In the genomic region with DNA sequence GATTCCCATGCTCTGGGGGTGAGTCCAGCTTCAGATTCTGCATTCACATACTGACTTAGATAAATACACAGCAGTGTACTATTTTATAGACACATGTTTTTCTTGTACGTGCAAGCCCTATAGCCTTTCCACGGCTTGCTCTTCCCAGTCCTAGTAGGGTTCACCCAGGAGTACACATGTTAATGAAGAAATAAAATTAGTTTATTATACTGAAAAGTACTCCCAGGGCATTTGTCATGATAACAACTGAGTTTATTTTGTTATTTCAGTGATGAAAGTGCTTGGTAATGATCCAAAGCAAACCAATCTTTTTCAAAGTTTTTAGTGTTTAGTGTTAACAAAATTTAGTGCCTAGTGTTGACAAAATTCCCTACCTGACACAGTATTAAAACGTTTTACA, we compare ENCODE assay signal across 21 cellular contexts. TPM values are rescaled to one million over a fixed set of nuclear protein-coding genes. Genes with fewer than 3 reads are reported as not detected.
DNase-seq lines count a peak whose midpoint lies in the region; ATAC-seq and TF ChIP-seq lines count a peak whose summit lies in the region.
"Had no signal": no experiment of that assay in that cellular context is flagged by ENCODE, and none has a peak within 500 bp of the region (broad histone marks: within the 10 kb centered on the region; RNA-seq: fewer than 3 reads in every experiment).

No MANE protein-coding gene starts in this region.

- H3K27me3 ChIP-seq in adrenal gland = no peaks in the 10 kb centered on the region
- no peaks in the 10 kb centered on the region for H3K27me3 ChIP-seq in skeletal muscle satellite cell (ENCODE audit: control insufficient read depth, insufficient read depth, low read length)
- no peaks in the 10 kb centered on the region for H3K27me3 ChIP-seq in CD4-positive, alpha-beta T cell (ENCODE audit: control insufficient read depth, insufficient read depth, low read length)
- H3K27me3 ChIP-seq: gastrocnemius medialis, left lung, sigmoid colon had no signal

- H3K9ac ChIP-seq in skeletal muscle satellite cell (ENCODE audit: low read depth, low read length) = peak overlapping the region; percentile 40

- no peaks in the 10 kb centered on the region for H3K27me3 Mint-ChIP-seq in HFFc6 (ENCODE audit: insufficient read depth)
- H3K27me3 Mint-ChIP-seq in CD14-positive monocyte (ENCODE audit: low read depth in 3 of 3) = peaks cover 0 to 3% (median 2%) of the 10 kb centered on the region in 3 donors
- no peaks in the 10 kb centered on the region for H3K27me3 Mint-ChIP-seq in CD4-positive, alpha-beta T cell

- intact Hi-C loops in adrenal gland (cut with DNase I) = no loop called here
- intact Hi-C loops in CD14-positive monocyte (cut with micrococcal nuclease) = no loop called here
- intact Hi-C loops in CD4-positive, alpha-beta T cell (cut with DNase I, micrococcal nuclease) = no loop called here

- H3K4me2 ChIP-seq in skeletal muscle satellite cell (ENCODE audit: low read length) = peak overlapping the region; percentile 55

- H3K9me3 ChIP-seq in adrenal gland (replicated peaks in 1 of 3) (no peaks in the 10 kb centered on the region), skeletal muscle satellite cell (replicated peaks; ENCODE audit: low read length) (no peaks in the 10 kb centered on the region)
- H3K9me3 ChIP-seq in CD4-positive, alpha-beta T cell (ENCODE audit: control insufficient read depth, low read length) = no peaks in the 10 kb centered on the region
- H3K9me3 ChIP-seq: gastrocnemius medialis, left lung, sigmoid colon had no signal

- 32 to 53% (median 48%) methylated on average over 3 of the region's 3 CpGs for WGBS in adrenal gland, 4 donors

- peak overlapping the region in 4 of 5 donors; percentile 4 to 65 (median 32) for H3K27ac ChIP-seq in adrenal gland
- H3K27ac ChIP-seq in CD4-positive, alpha-beta T cell (ENCODE audit: low read depth, low read length) = no peak overlapping the region
- H3K27ac ChIP-seq: gastrocnemius medialis, left lung, sigmoid colon had no signal

- H3K36me3 Mint-ChIP-seq in HFFc6 (ENCODE audit: low read depth) (no peaks in the 10 kb centered on the region), CD14-positive monocyte (no peaks in the 10 kb centered on the region)
- no peaks in the 10 kb centered on the region for H3K36me3 Mint-ChIP-seq in CD4-positive, alpha-beta T cell (ENCODE audit: low read depth)

- no peak for TF ChIP-seq POLR2A in adrenal gland (IDR thresholded peaks at IDR 0.05)

- H3K4me3 Mint-ChIP-seq in HFFc6 (peak overlapping the region; percentile 50), CD14-positive monocyte (no peak overlapping the region)
- no peak overlapping the region for H3K4me3 Mint-ChIP-seq in CD4-positive, alpha-beta T cell
- H3K4me3 Mint-ChIP-seq: B cell, type B pancreatic cell had no signal

- TF ChIP-seq CTCF in HFFc6 (IDR thresholded peaks at IDR 0.05) = no peak
- no peak for TF ChIP-seq CTCF in adrenal gland (IDR thresholded peaks at IDR 0.05)
- TF ChIP-seq CTCF in fibroblast of the aortic adventitia (IDR thresholded peaks at IDR 0.05; ENCODE audit: insufficient read depth, low read length) = no peak
- no peak for TF ChIP-seq CTCF in CD14-positive monocyte (IDR thresholded peaks at IDR 0.05)
- no peak for TF ChIP-seq CTCF in CD4-positive, alpha-beta T cell (IDR thresholded peaks at IDR 0.05)

- H3K9me3 Mint-ChIP-seq in HFFc6 = no peaks in the 10 kb centered on the region
- peaks cover 1 to 11% (median 3%) of the 10 kb centered on the region in 7 donors for H3K9me3 Mint-ChIP-seq in CD14-positive monocyte
- no peaks in the 10 kb centered on the region for H3K9me3 Mint-ChIP-seq in CD4-positive, alpha-beta T cell
- H3K9me3 Mint-ChIP-seq: type B pancreatic cell had no signal

- DNase-seq in HFFc6 = peak; percentile 15
- DNase-seq in adrenal gland = no peak
- peak; percentile 43 for DNase-seq in fibroblast of the aortic adventitia (ENCODE audit: low read depth)
- DNase-seq in CD14-positive monocyte (ENCODE audit: low spot score) = no peak
- DNase-seq in CD4-positive, alpha-beta T cell = no peak
- DNase-seq in iPS-NIHi11 (ENCODE audit: low spot score) = no peak
- DNase-seq: activated gamma-delta T cell; aorta; gastrocnemius medialis; left lung; NCI-H1092 treated with DMSO at 0.1 percent for 48 hours; NCI-H2107; NCI-H526; occipital lobe; sigmoid colon; stimulated activated CD4-positive, alpha-beta T cell treated with anti-CD3 and anti-CD28 coated beads, Interleukin-1b, Interleukin-23, amount 100 ng/mL, for 48 hours; stimulated activated naive CD8-positive, alpha-beta T cell treated with anti-CD3 and anti-CD28 coated beads, Interleukin-15, Interleukin-2, amounts not matched to agents 100 U/mL and 50 U/mL, for 24 hours; T-helper 1 cell had no signal

- H3K4me1 Mint-ChIP-seq in HFFc6 (ENCODE audit: low read depth) (peaks cover 41% of the 10 kb centered on the region), CD14-positive monocyte (no peaks in the 10 kb centered on the region)
- no peaks in the 10 kb centered on the region for H3K4me1 Mint-ChIP-seq in CD4-positive, alpha-beta T cell (ENCODE audit: low read depth)
- H3K4me1 Mint-ChIP-seq: B cell had no signal

- H3K4me1 ChIP-seq in adrenal gland (replicated peaks in 1 of 2) (peaks cover 0 to 16% of the 10 kb centered on the region in 2 donors), skeletal muscle satellite cell (ENCODE audit: control insufficient read depth, insufficient read depth, low read length) (peaks cover 22% of the 10 kb centered on the region)
- H3K4me1 ChIP-seq: gastrocnemius medialis, left lung, sigmoid colon had no signal

- H3K27ac Mint-ChIP-seq in HFFc6 (peak overlapping the region; percentile 80), CD14-positive monocyte (no peak overlapping the region)
- no peak overlapping the region for H3K27ac Mint-ChIP-seq in CD4-positive, alpha-beta T cell
- H3K27ac Mint-ChIP-seq: B cell, type B pancreatic cell had no signal

- CTCF ChIA-PET in CD4-positive, alpha-beta T cell (lab: Charles Lee) = no interaction called here

- H3K4me3 ChIP-seq in adrenal gland = no peak overlapping the region
- no peak overlapping the region for H3K4me3 ChIP-seq in fibroblast of the aortic adventitia (ENCODE audit: low read depth, low read length)
- H3K4me3 ChIP-seq in skeletal muscle satellite cell (ENCODE audit: low read length) = peak overlapping the region; percentile 45
- H3K4me3 ChIP-seq: gastrocnemius medialis, left lung, sigmoid colon had no signal

- no peak for ATAC-seq in CD4-positive, alpha-beta T cell (ENCODE audit: poor library complexity)
- ATAC-seq: gastrocnemius medialis; stimulated activated naive CD8-positive, alpha-beta T cell treated with anti-CD3 and anti-CD28 coated beads, Interleukin-15, Interleukin-2, amounts not matched to agents 100 U/mL and 50 U/mL, for 24 hours had no signal

- no peaks in the 10 kb centered on the region for H3K36me3 ChIP-seq in adrenal gland (replicated peaks in 1 of 2)
- no peaks in the 10 kb centered on the region for H3K36me3 ChIP-seq in skeletal muscle satellite cell (ENCODE audit: insufficient read depth, low read length)
- H3K36me3 ChIP-seq: gastrocnemius medialis, left lung, sigmoid colon had no signal

- POLR2A ChIA-PET in CD4-positive, alpha-beta T cell (lab: Charles Lee) = no interaction called here

RNA-seq across cellular contexts. Expression of gene MAPK10, which starts 21.3 kb away (rescaled TPM):
- total RNA-seq in HFFc6 (2021; fragmentation: NEBNext Ultra II Directional; extraction: Animal tissue kit (Norgen Biotek cat#: 25700)) = 1 to 10 TPM in 3 of 6 experiments, under 1 TPM in 3; 0.79 to 1.8 (median 1.1) TPM
- total RNA-seq in adrenal gland (10 to 100 TPM; 11.6 to 63.5 (median 43.3) TPM), fibroblast of the aortic adventitia (ENCODE audit: low replicate concordance) (48.2 and 69.6 TPM in 2 replicates)
- polyA plus RNA-seq in adrenal gland (10 to 100 TPM; 25.8 to 43.7 (median 36.0) TPM), CD14-positive monocyte (under 1 TPM in 1 of 2 donors, not detected in 1; 0.36 TPM)
- total RNA-seq in skeletal muscle satellite cell (2012; rRNA removed) = 1.8 and 2.0 TPM in 2 replicates
- under 1 TPM; 0.28 to 0.36 TPM for total RNA-seq in CD4-positive, alpha-beta T cell

Comparison
In these comparisons a context has a peak if more than half of its experiments do, and no peak if none do; other contexts are left out.
1. DNase-seq: peak in HFFc6 (single experiment) and fibroblast of the aortic adventitia (single experiment); none in adrenal gland (0 of 7), CD14-positive monocyte (single experiment), CD4-positive, alpha-beta T cell (0 of 10) and iPS-NIHi11 (single experiment).
2. RNA of gene MAPK10, which starts 21.3 kb away (total RNA-seq): 48.2 to 69.6 TPM in fibroblast of the aortic adventitia and 11.6 to 63.5 TPM in adrenal gland; 0.79 to 1.8 TPM in HFFc6 and 0.28 to 0.36 TPM in CD4-positive, alpha-beta T cell; every median in the first group is over 4 times any median in the second.